In genomic region chr1:10516925-10517676, GRCh38 we compare ENCODE assay signal across 20 cellular contexts. TPM values are rescaled to one million over a fixed set of nuclear protein-coding genes. Genes with fewer than 3 reads are reported as not detected.
A peak's percentile ranks its signal among the peaks of the same experiment; 100 is the strongest.
DNase-seq lines count a peak whose midpoint lies in the region; ATAC-seq, FAIRE-seq and TF ChIP-seq lines count a peak whose summit lies in the region.
"Had no signal": no experiment of that assay in that cellular context is flagged by ENCODE, and none has a peak within 500 bp of the region (broad histone marks: within the 10 kb centered on the region; RNA-seq: fewer than 3 reads in every experiment).

No MANE protein-coding gene starts in this region.

- H3K36me3 ChIP-seq in endodermal cell (ENCODE audit: control insufficient read depth, insufficient read depth, low read length) (no peaks in the 10 kb centered on the region), prostate gland (no peaks in the 10 kb centered on the region)

- H3K27ac Mint-ChIP-seq in endodermal cell, result no peak overlapping the region

- TF ChIP-seq CTCF in endodermal cell (conservative IDR thresholded peaks at IDR 0.05) (no peak), prostate gland (IDR thresholded peaks at IDR 0.05) (no peak)

- H3K27me3 ChIP-seq in endodermal cell (ENCODE audit: control insufficient read depth, insufficient read depth, low read length, poor library complexity, severe bottlenecking), result no peaks in the 10 kb centered on the region
- no peaks in the 10 kb centered on the region for H3K27me3 ChIP-seq in prostate gland (replicated peaks; ENCODE audit: insufficient read depth)

- no peak for ATAC-seq in GM18858 (IDR thresholded peaks at IDR 0.05; ENCODE audit: unreplicated experiment)
- ATAC-seq: left colon had no signal

- H3K9me3 Mint-ChIP-seq in endodermal cell, result no peaks in the 10 kb centered on the region
- H3K9me3 Mint-ChIP-seq: central memory CD8-positive, alpha-beta T cell; IgD-negative memory B cell had no signal

- no peak for TF ChIP-seq POLR2A in prostate gland (IDR thresholded peaks at IDR 0.05)

- DNase-seq in DMS79 treated with DMSO at 0.1 percent for 48 hours (lab: John Stamatoyannopoulos, UW), result peak; percentile 82
- peak; percentile 74 for DNase-seq in NCI-H69 (lab: John Stamatoyannopoulos, UW)
- DNase-seq in endodermal cell, result no peak
- DNase-seq in prostate gland (ENCODE audit: low spot score), result no peak
- DNase-seq in GM19239 (ENCODE audit: insufficient read length, low spot score), result no peak
- no peak for DNase-seq in activated gamma-delta T cell treated with Interleukin-2 at 50 U/mL for 16 hours
- no peak for DNase-seq in amniotic stem cell (lab: John Stamatoyannopoulos, UW)
- DNase-seq: activated naive CD4-positive, alpha-beta T cell treated with anti-CD3 and anti-CD28 coated beads, Interleukin-2, amount 50 U/mL, for 16 hours; C1 segment of cervical spinal cord; head of caudate nucleus; left colon; NCI-H1930; NK-92 treated with Interleukin-12 subunit alpha and Interleukin-12 subunit beta, amount 100 ng/mL, for 24 hours; stimulated activated CD4-positive, alpha-beta T cell treated with anti-CD3 and anti-CD28 coated beads, Interleukin-2, amount 100 ng/mL, for 48 hours had no signal

- no peak for FAIRE-seq in GM19239 (lab: Jason Lieb, UNC)
- FAIRE-seq: G401.6, TTC549 had no signal

- intact Hi-C loops in prostate gland (cut with DNase I), result no loop called here

- H3K27me3 Mint-ChIP-seq in endodermal cell (ENCODE audit: insufficient read depth), result no peaks in the 10 kb centered on the region
- H3K27me3 Mint-ChIP-seq: central memory CD8-positive, alpha-beta T cell; IgD-negative memory B cell had no signal

- H3K27ac ChIP-seq in endodermal cell (ENCODE audit: low read depth, low read length), result peak overlapping the region; percentile 4
- peak overlapping the region; percentile 76 to 80 for H3K27ac ChIP-seq in prostate gland

- H3K4me3 ChIP-seq in endodermal cell (ENCODE audit: low read length), result no peak overlapping the region
- H3K4me3 ChIP-seq in prostate gland, result no peak overlapping the region
- H3K4me3 ChIP-seq: HAP-1 had no signal

- peaks cover 5% of the 10 kb centered on the region for H3K4me1 ChIP-seq in endodermal cell (ENCODE audit: control insufficient read depth, insufficient read depth, low read length)
- peaks cover 18% of the 10 kb centered on the region for H3K4me1 ChIP-seq in prostate gland (replicated peaks)
- H3K4me1 ChIP-seq: HAP-1 had no signal

- H3K9ac ChIP-seq in endodermal cell (ENCODE audit: extremely low read depth, low read length, poor library complexity, severe bottlenecking), result no peak overlapping the region

- H3K4me3 Mint-ChIP-seq in endodermal cell, result no peak overlapping the region
- H3K4me3 Mint-ChIP-seq: IgD-negative memory B cell had no signal

- 83 to 84% methylated on average over 8 of the region's 8 CpGs for WGBS in endodermal cell (ENCODE audit: insufficient coverage in 1 of 2, insufficient read length in 1 of 2), 2 experiments
- 53% methylated on average over 8 of the region's 8 CpGs for WGBS in prostate gland

- peaks cover 3% of the 10 kb centered on the region for H3K36me3 Mint-ChIP-seq in endodermal cell (ENCODE audit: low read depth)

- H3K9me3 ChIP-seq in endodermal cell (ENCODE audit: control insufficient read depth, low read length), result no peaks in the 10 kb centered on the region
- H3K9me3 ChIP-seq in prostate gland, result no peaks in the 10 kb centered on the region
- H3K9me3 ChIP-seq: HAP-1 had no signal

- peaks cover 37% of the 10 kb centered on the region for H3K4me1 Mint-ChIP-seq in endodermal cell

RNA-seq across cellular contexts. Expression of gene PEX14, which starts 42.4 kb away (rescaled TPM):
- 10 to 100 TPM; 24.3 to 26.0 TPM for total RNA-seq in endodermal cell
- polyA plus RNA-seq in endodermal cell (2013, experiment 1 of 2), result 22.3 TPM
- 22.3 TPM for polyA plus RNA-seq in endodermal cell (2013, experiment 2 of 2)
- total RNA-seq in prostate gland, result 10 to 100 TPM; 26.1 to 34.7 TPM

RNA-seq across cellular contexts. Expression of gene DFFA, which starts 44.8 kb away (rescaled TPM):
- total RNA-seq in endodermal cell (100 to 1,000 TPM; 100 to 105 TPM), prostate gland (10 to 100 TPM; 24.8 to 35.5 TPM)
- 32.1 TPM for polyA plus RNA-seq in endodermal cell (2013, experiment 1 of 2)
- 29.5 TPM for polyA plus RNA-seq in endodermal cell (2013, experiment 2 of 2)

Comparison
In these comparisons a context has a peak if more than half of its experiments do, and no peak if none do; other contexts are left out.
1. DNase-seq: peak in DMS79 treated with DMSO at 0.1 percent for 48 hours (single experiment) and NCI-H69 (single experiment); none in endodermal cell (single experiment), prostate gland (single experiment), GM19239 (single experiment), activated gamma-delta T cell treated with Interleukin-2 at 50 U/mL for 16 hours (single experiment) and amniotic stem cell (single experiment).